In genomic region chr15:90101969-90102890, GRCh38 we compare ENCODE assay signal across 8 cellular contexts. TPM values are rescaled to one million over a fixed set of nuclear protein-coding genes. Genes with fewer than 3 reads are reported as not detected.
DNase-seq lines count a peak whose midpoint lies in the region; ATAC-seq and TF ChIP-seq lines count a peak whose summit lies in the region.

IDH2 (minus strand) TSS chr15:90102468; CDS start chr15:90102390, 78 bp downstream.

- TF ChIP-seq POLR2A in NB4 (IDR thresholded peaks at IDR 0.05; ENCODE audit: extremely low read depth, insufficient read length) (peak; percentile 98), prostate gland (IDR thresholded peaks at IDR 0.05) (peak; percentile 96)

- DNase-seq in HFF-Myc (ENCODE audit: extremely low read depth, low read depth) (no peak), NB4 (ENCODE audit: low read depth) (peak; percentile 90), T-helper 2 cell (peak; percentile 53 to 84 (median 65)), ascending aorta (ENCODE audit: low spot score in 2 of 2) (peak; percentile 25 to 88), right atrium auricular region (ENCODE audit: low spot score) (no peak), prostate gland (ENCODE audit: low spot score) (peak; percentile 82), aorta (peak; percentile 89 to 92)

- H3K27ac ChIP-seq in ascending aorta (peak within 1 kb of the TSS; percentile 88 to 92), right atrium auricular region (peak within 1 kb of the TSS; percentile 91 to 92), prostate gland (peak within 1 kb of the TSS; percentile 92 to 99), aorta (ENCODE audit: low read depth in 1 of 2, low read length in 2 of 2) (peak within 1 kb of the TSS; percentile 64 to 84)

- no peaks in the 10 kb centered on the region for H3K36me3 ChIP-seq in ascending aorta
- H3K36me3 ChIP-seq in right atrium auricular region: no peaks in the 10 kb centered on the region
- no peaks in the 10 kb centered on the region for H3K36me3 ChIP-seq in prostate gland
- H3K36me3 ChIP-seq in aorta (ENCODE audit: control insufficient read depth in 1 of 2, insufficient read depth in 2 of 2, low read length in 1 of 2): no peaks in the 10 kb centered on the region

- intact Hi-C loops in ascending aorta (cut with DNase I): loop anchor here (1.0 to 10.0 kb wide), 2 partner anchors 131 to 437 kb away; partner anchors contain the start of gene CIB1
- intact Hi-C loops in prostate gland (cut with DNase I): loop anchor here (5.0 kb wide), 1 partner anchor 50 kb away; no protein-coding TSS in a partner anchor
- intact Hi-C loops in aorta (cut with DNase I): no loop called here

- WGBS in prostate gland: under 1% methylated on average over 94 of the region's 104 CpGs
- 0 to 1% methylated on average over 47 to 104 of the region's 104 CpGs for WGBS in aorta, 2 donors

- peak; percentile 94 for ATAC-seq in aorta (ENCODE audit: low FRiP score)

- H3K4me3 ChIP-seq in GM12875 (ENCODE audit: low read depth, low read length) (peak within 1 kb of the TSS; percentile 93), HFF-Myc (replicated peaks; ENCODE audit: low read depth, low read length) (peak within 1 kb of the TSS; percentile 63), NB4 (ENCODE audit: low read depth, low read length) (peak within 1 kb of the TSS; percentile 71), ascending aorta (peak within 1 kb of the TSS; percentile 86 to 91), right atrium auricular region (peak within 1 kb of the TSS; percentile 78 to 81), prostate gland (peak within 1 kb of the TSS; percentile 96 to 99), aorta (ENCODE audit: low read length in 2 of 2) (peak within 1 kb of the TSS; percentile 77 to 90)

- H3K4me1 ChIP-seq in ascending aorta: peaks cover 14 to 36% of the 10 kb centered on the region in 2 donors
- peaks cover 0 to 70% of the 10 kb centered on the region in 2 donors for H3K4me1 ChIP-seq in right atrium auricular region
- peaks cover 27% of the 10 kb centered on the region for H3K4me1 ChIP-seq in prostate gland (replicated peaks)
- no peaks in the 10 kb centered on the region for H3K4me1 ChIP-seq in aorta (ENCODE audit: control insufficient read depth in 1 of 2, insufficient read depth in 2 of 2, low read length in 2 of 2)

- no peak for TF ChIP-seq CTCF in GM12875 (IDR thresholded peaks at IDR 0.05; ENCODE audit: borderline replicate concordance, insufficient read depth, low read depth, low read length)
- no peak for TF ChIP-seq CTCF in HFF-Myc (IDR thresholded peaks at IDR 0.05; ENCODE audit: low read depth, low read length, missing control alignments)
- TF ChIP-seq CTCF in NB4 (IDR thresholded peaks at IDR 0.05; ENCODE audit: low read depth, low read length): no peak
- TF ChIP-seq CTCF in ascending aorta (IDR thresholded peaks at IDR 0.05): peak in 1 of 3 experiments; percentile 19
- TF ChIP-seq CTCF in right atrium auricular region (IDR thresholded peaks at IDR 0.05): peak in 1 of 2 donors; percentile 13
- peak in 2 of 4 experiments; percentile 14 to 36 for TF ChIP-seq CTCF in prostate gland (IDR thresholded peaks at IDR 0.05)

- H3K27me3 ChIP-seq in ascending aorta: no peaks in the 10 kb centered on the region
- no peaks in the 10 kb centered on the region for H3K27me3 ChIP-seq in right atrium auricular region
- H3K27me3 ChIP-seq in prostate gland (replicated peaks; ENCODE audit: insufficient read depth): no peaks in the 10 kb centered on the region
- H3K27me3 ChIP-seq in aorta (ENCODE audit: control insufficient read depth in 1 of 2, insufficient read depth in 2 of 2, low read length in 1 of 2): no peaks in the 10 kb centered on the region

- H3K9me3 ChIP-seq in ascending aorta: no peaks in the 10 kb centered on the region
- H3K9me3 ChIP-seq in right atrium auricular region: no peaks in the 10 kb centered on the region
- H3K9me3 ChIP-seq in prostate gland: no peaks in the 10 kb centered on the region
- no peaks in the 10 kb centered on the region for H3K9me3 ChIP-seq in aorta (ENCODE audit: control insufficient read depth, low read length)

RNA-seq across cellular contexts. Expression of gene IDH2, which starts in this region (rescaled TPM):
- total RNA-seq in ascending aorta: 49.7 TPM
- total RNA-seq in right atrium auricular region: 100 to 1,000 TPM; 119 to 249 TPM
- total RNA-seq in prostate gland: 100 to 1,000 TPM in 1 of 2 donors, 10 to 100 TPM in 1; 98.1 to 190 TPM
- total RNA-seq in aorta: 10 to 100 TPM; 36.5 to 37.5 TPM
- 10 to 100 TPM; 18.8 to 26.3 TPM for polyA plus RNA-seq in aorta

Comparison
In these comparisons a context has a peak if more than half of its experiments do, and no peak if none do; other contexts are left out.
1. DNase-seq: peak in NB4 (single experiment), T-helper 2 cell (5 of 5), ascending aorta (2 of 2), prostate gland (single experiment) and aorta (2 of 2); none in HFF-Myc (single experiment) and right atrium auricular region (single experiment).
2. intact Hi-C loops: an anchor here in ascending aorta (1.0 to 10.0 kb wide) and prostate gland (5.0 kb wide); none called in aorta.
3. Peak in every context shown above with its lines, with median percentiles within 50 percentile points of each other: H3K4me3 ChIP-seq and H3K27ac ChIP-seq.